ENCODE assay signal across 8 cellular contexts in the genomic region with DNA sequence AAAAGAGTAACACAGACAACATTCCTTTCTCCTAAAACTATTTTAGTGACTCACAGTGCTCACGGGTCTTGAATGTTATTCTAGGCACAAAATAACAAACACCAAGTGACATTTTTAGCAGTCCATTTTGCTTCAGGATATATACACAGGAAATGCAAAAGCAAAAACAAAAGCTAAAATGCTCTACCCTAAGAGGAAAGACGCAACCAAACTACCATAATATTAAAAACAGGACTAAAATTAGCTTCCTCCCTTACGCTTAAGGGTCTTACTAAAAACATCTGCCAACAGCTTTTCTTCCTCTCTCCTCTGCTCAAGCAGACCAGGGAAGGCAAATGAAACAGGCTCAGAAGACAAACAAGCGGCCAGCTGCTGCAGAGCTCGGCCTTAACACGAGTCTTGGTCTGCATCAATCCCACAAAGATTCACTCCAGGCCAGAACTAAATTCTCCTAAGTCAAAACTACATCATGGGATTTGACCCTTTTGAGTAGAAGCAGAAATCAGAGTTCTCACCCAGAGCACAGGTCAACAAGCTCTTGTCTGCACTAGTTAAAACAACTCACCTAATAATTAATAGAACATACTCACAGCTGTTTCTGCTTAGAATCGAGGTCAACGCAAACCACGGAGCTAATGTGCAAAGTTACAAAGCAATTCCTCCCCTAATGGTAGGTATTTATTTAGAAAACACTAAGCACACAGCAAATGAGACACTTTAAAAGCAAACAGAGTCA.
DNase-seq lines count a peak whose midpoint lies in the region; ATAC-seq and TF ChIP-seq lines count a peak whose summit lies in the region.

No MANE protein-coding gene starts in this region.

- DNase-seq in PC-3 (peak; percentile 48), myocyte (ENCODE audit: low read depth) (peak; percentile 80), NCI-H1436 (lab: John Stamatoyannopoulos, UW) (no peak), ovary (no peak), NCI-H345 treated with DMSO at 0.1 percent for 48 hours (lab: John Stamatoyannopoulos, UW; ENCODE audit: unreplicated experiment) (no peak)
- DNase-seq in effector memory CD4-positive, alpha-beta T cell: no peak

- TF ChIP-seq EP300 in ovary (IDR thresholded peaks at IDR 0.05): no peak

- H3K4me3 ChIP-seq in BLaER1 treated with 17β-estradiol and CSF1 and Interleukin-3, amounts not matched to agents 10 nM and 100 nM: peak overlapping the region in 9 of 10 experiments; percentile 0 to 62 (median 31); a peak in 17 of 20 replicates
- peak overlapping the region; percentile 40; the same call in 1 of the 2 replicates for H3K4me3 ChIP-seq in PC-3 (ENCODE audit: low read length)
- peak overlapping the region; percentile 2 for H3K4me3 ChIP-seq in effector memory CD4-positive, alpha-beta T cell (ENCODE audit: insufficient read depth, low read depth, low read length, poor library complexity, severe bottlenecking)
- H3K4me3 ChIP-seq in ovary: no peak overlapping the region

- peaks cover 94 to 100% (median 97%) of the 10 kb centered on the region in 10 experiments for H3K4me1 ChIP-seq in BLaER1 treated with 17β-estradiol and CSF1 and Interleukin-3, amounts not matched to agents 10 nM and 100 nM
- H3K4me1 ChIP-seq in PC-3 (ENCODE audit: insufficient read depth, low read length) (peaks cover 39% of the 10 kb centered on the region), ovary (ENCODE audit: insufficient read depth) (peaks cover 36% of the 10 kb centered on the region)
- H3K4me1 ChIP-seq in effector memory CD4-positive, alpha-beta T cell (ENCODE audit: control insufficient read depth, insufficient read depth, low read length, poor library complexity, severe bottlenecking): peaks cover 63% of the 10 kb centered on the region

- no peak overlapping the region for H2AFZ ChIP-seq in PC-3 (ENCODE audit: low read length)

- TF ChIP-seq POLR2A in ovary (IDR thresholded peaks at IDR 0.05): no peak

- H4K20me1 ChIP-seq in BLaER1 treated with 17β-estradiol and CSF1 and Interleukin-3, amounts not matched to agents 10 nM and 100 nM: peaks cover 7 to 87% (median 41%) of the 10 kb centered on the region in 11 experiments; a peak in 16 of 22 replicates
- H4K20me1 ChIP-seq in PC-3 (ENCODE audit: low read length): peaks cover 7% of the 10 kb centered on the region; the same call in 1 of the 2 replicates

- H3K79me2 ChIP-seq in PC-3 (ENCODE audit: low read length): peaks cover 41% of the 10 kb centered on the region

- no peaks in the 10 kb centered on the region for H3K9me2 ChIP-seq in PC-3 (replicated peaks; ENCODE audit: low read length)

- ATAC-seq in GM21390 (IDR thresholded peaks at IDR 0.05; ENCODE audit: unreplicated experiment) (peak; percentile 33), PC-3 (peak; percentile 29; the same call in 1 of the 2 replicates)

- POLR2A ChIA-PET in PC-3 (lab: Charles Lee; ENCODE audit: unreplicated experiment): interaction anchor here (0.6 kb wide), 1 partner anchor 578 kb away, joined by 4 read pairs; no protein-coding TSS in a partner anchor

- peak overlapping the region; percentile 78 to 93 (median 87) for H3K27ac ChIP-seq in BLaER1 treated with 17β-estradiol and CSF1 and Interleukin-3, amounts not matched to agents 10 nM and 100 nM
- H3K27ac ChIP-seq in PC-3 (ENCODE audit: low read length): peak overlapping the region; percentile 75
- peak overlapping the region; percentile 96 for H3K27ac ChIP-seq in effector memory CD4-positive, alpha-beta T cell (ENCODE audit: insufficient read depth, low read length, poor library complexity, severe bottlenecking)
- H3K27ac ChIP-seq in ovary: peak overlapping the region in 1 of 2 donors; percentile 47

- peak overlapping the region; percentile 89 to 98 (median 95) for H3K4me2 ChIP-seq in BLaER1 treated with 17β-estradiol and CSF1 and Interleukin-3, amounts not matched to agents 10 nM and 100 nM
- H3K4me2 ChIP-seq in PC-3 (ENCODE audit: low read length): peak overlapping the region; percentile 80

- BruUV-seq in PC-3 (replicated peaks; lab: Mats Ljungman, UMichigan): no TSS peak

- intact Hi-C loops in PC-3 (cut with micrococcal nuclease) (loop anchor here (1.0 kb wide), 2 partner anchors 19 to 56 kb away; no protein-coding TSS in a partner anchor), ovary (cut with DNase I) (no loop called here)

- CTCF ChIA-PET in PC-3 (lab: Charles Lee): interaction anchor here (0.5 to 1.4 kb wide), 4 partner anchors 8 to 69 kb away, joined by 3 to 7 read pairs (median 4); no protein-coding TSS in a partner anchor

- H3K9ac ChIP-seq in BLaER1 treated with 17β-estradiol and CSF1 and Interleukin-3, amounts not matched to agents 10 nM and 100 nM: peak overlapping the region; percentile 64 to 86 (median 78)
- no peak overlapping the region for H3K9ac ChIP-seq in PC-3 (ENCODE audit: low read length)

- H3F3A ChIP-seq in PC-3 (ENCODE audit: low read length, unreplicated experiment): peaks cover 9% of the 10 kb centered on the region

- H3K36me3 ChIP-seq in BLaER1 treated with 17β-estradiol and CSF1 and Interleukin-3, amounts not matched to agents 10 nM and 100 nM: peaks cover 0 to 20% (median 6%) of the 10 kb centered on the region in 11 experiments; a peak in 10 of 22 replicates
- no peaks in the 10 kb centered on the region for H3K36me3 ChIP-seq in PC-3 (ENCODE audit: low read depth, low read length)
- H3K36me3 ChIP-seq in effector memory CD4-positive, alpha-beta T cell (ENCODE audit: control insufficient read depth, insufficient read depth, low read length): no peaks in the 10 kb centered on the region
- H3K36me3 ChIP-seq in ovary: no peaks in the 10 kb centered on the region

- no peaks in the 10 kb centered on the region for H3K27me3 ChIP-seq in BLaER1 treated with 17β-estradiol and CSF1 and Interleukin-3, amounts not matched to agents 10 nM and 100 nM
- no peaks in the 10 kb centered on the region for H3K27me3 ChIP-seq in PC-3 (ENCODE audit: low read length)
- no peaks in the 10 kb centered on the region for H3K27me3 ChIP-seq in effector memory CD4-positive, alpha-beta T cell (replicated peaks; ENCODE audit: control insufficient read depth, insufficient read depth, low read length, poor library complexity, severe bottlenecking)
- H3K27me3 ChIP-seq in ovary: no peaks in the 10 kb centered on the region

- TF ChIP-seq CTCF in PC-3 (conservative IDR thresholded peaks at IDR 0.05; ENCODE audit: low read depth, low read length): no peak
- TF ChIP-seq CTCF in ovary (IDR thresholded peaks at IDR 0.05): no peak

- H3K9me3 ChIP-seq in BLaER1 treated with 17β-estradiol and CSF1 and Interleukin-3, amounts not matched to agents 10 nM and 100 nM (replicated peaks in 1 of 11): peaks cover 0 to 24% (median 11%) of the 10 kb centered on the region in 11 experiments; a peak in 16 of 22 replicates
- H3K9me3 ChIP-seq in PC-3 (ENCODE audit: low read length) (no peaks in the 10 kb centered on the region), ovary (no peaks in the 10 kb centered on the region)
- no peaks in the 10 kb centered on the region for H3K9me3 ChIP-seq in effector memory CD4-positive, alpha-beta T cell (ENCODE audit: control insufficient read depth, low read length)

- WGBS in ovary, 3 donors: 2 to 8% (median 3%) methylated on average over 9 of the region's 9 CpGs

Comparison
In these comparisons a context has a peak if more than half of its experiments do, and no peak if none do; other contexts are left out.
1. DNase-seq: peak in PC-3 (single experiment) and myocyte (single experiment); none in effector memory CD4-positive, alpha-beta T cell (0 of 3), NCI-H1436 (single experiment), ovary (0 of 5) and NCI-H345 treated with DMSO at 0.1 percent for 48 hours (single experiment).